ENCODE assay signal across 8 cellular contexts in the genomic region with DNA sequence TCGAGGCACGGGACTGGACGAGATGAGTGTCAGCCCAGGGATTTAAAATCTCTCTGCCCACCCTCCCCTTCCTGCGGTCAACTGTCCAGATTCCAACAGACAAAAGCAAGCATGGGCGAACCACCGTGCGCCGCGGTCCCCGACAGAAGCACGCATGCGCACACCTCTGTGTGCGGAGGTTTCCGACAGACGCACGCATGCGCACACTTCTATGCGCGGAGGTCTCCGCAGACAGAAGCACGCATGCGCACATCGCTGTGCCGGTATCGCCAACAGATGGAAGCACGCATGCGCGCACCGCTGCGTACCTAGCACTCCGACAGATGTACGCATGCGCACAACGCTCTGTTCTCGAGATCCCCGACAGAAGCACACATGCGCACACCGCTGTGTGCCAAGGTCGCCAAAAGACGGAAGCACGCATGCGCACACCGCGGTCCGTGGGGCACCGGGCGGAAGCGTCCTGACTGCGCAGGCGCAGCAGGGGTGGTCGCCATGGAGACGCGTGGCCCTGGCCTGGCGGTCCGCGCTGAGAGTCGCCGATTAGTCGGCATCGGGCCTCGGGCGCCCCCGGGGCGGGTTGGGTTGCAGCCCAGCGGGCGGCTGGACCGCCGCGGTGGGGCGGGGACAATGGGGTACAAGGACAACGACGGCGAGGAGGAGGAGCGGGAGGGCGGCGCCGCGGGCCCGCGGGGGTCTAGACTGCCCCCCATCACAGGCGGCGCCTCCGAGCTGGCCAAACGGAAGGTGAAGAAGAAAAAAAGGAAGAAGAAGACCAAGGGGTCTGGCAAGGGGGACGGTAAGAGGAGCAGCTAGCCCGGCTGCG. TPM values are rescaled to one million over a fixed set of nuclear protein-coding genes. Genes with fewer than 3 reads are reported as not detected.
DNase-seq lines count a peak whose midpoint lies in the region; ATAC-seq, FAIRE-seq and TF ChIP-seq lines count a peak whose summit lies in the region.

No MANE protein-coding gene starts in this region.

- no peaks in the 10 kb centered on the region for H3K9me3 ChIP-seq in adrenal gland (replicated peaks in 1 of 3)
- H3K9me3 ChIP-seq in parathyroid adenoma (ENCODE audit: control insufficient read depth, low read length) = no peaks in the 10 kb centered on the region
- H3K9me3 ChIP-seq in tibial nerve = no peaks in the 10 kb centered on the region

- H3K4me1 ChIP-seq in adrenal gland (replicated peaks in 1 of 2) = peaks cover 24 to 26% of the 10 kb centered on the region in 2 donors
- H3K4me1 ChIP-seq in parathyroid adenoma = peaks cover 3% of the 10 kb centered on the region
- H3K4me1 ChIP-seq in tibial nerve = peaks cover 0 to 25% (median 4%) of the 10 kb centered on the region in 4 donors

- peak; percentile 57; the same call in 1 of the 2 replicates for TF ChIP-seq POLR2A in GM12891 (IDR thresholded peaks at IDR 0.05; ENCODE audit: low read depth, low read length)
- peak in 1 of 2 donors; percentile 69 for TF ChIP-seq POLR2A in adrenal gland (IDR thresholded peaks at IDR 0.05)
- TF ChIP-seq POLR2A in tibial nerve (IDR thresholded peaks at IDR 0.05) = peak in 1 of 2 donors; percentile 45

- peak; percentile 95 for ATAC-seq in HG02798 (IDR thresholded peaks at IDR 0.05; ENCODE audit: poor library complexity, unreplicated experiment)

- H2AFZ ChIP-seq in parathyroid adenoma = peak overlapping the region; percentile 99

- H3K9ac ChIP-seq in parathyroid adenoma = peak overlapping the region; percentile 80

- no peaks in the 10 kb centered on the region for H3K27me3 ChIP-seq in adrenal gland
- H3K27me3 ChIP-seq in parathyroid adenoma (ENCODE audit: control insufficient read depth, insufficient read depth, low read length) = no peaks in the 10 kb centered on the region
- no peaks in the 10 kb centered on the region for H3K27me3 ChIP-seq in tibial nerve

- peak; percentile 77 to 82 for TF ChIP-seq EP300 in tibial nerve (IDR thresholded peaks at IDR 0.05)

- H3K4me3 ChIP-seq in adrenal gland = peak overlapping the region; percentile 55 to 79 (median 76)
- H3K4me3 ChIP-seq in parathyroid adenoma (ENCODE audit: low read depth, low read length) = peak overlapping the region; percentile 83
- peak overlapping the region; percentile 69 to 98 (median 90) for H3K4me3 ChIP-seq in tibial nerve

- H3K79me2 ChIP-seq in parathyroid adenoma = no peaks in the 10 kb centered on the region

- H3K36me3 ChIP-seq in adrenal gland (replicated peaks in 1 of 2) = peaks cover 0 to 7% of the 10 kb centered on the region in 2 donors
- H3K36me3 ChIP-seq in parathyroid adenoma (ENCODE audit: control insufficient read depth, insufficient read depth, low read length) = no peaks in the 10 kb centered on the region
- peaks cover 0 to 20% (median 0%) of the 10 kb centered on the region in 3 donors for H3K36me3 ChIP-seq in tibial nerve

- H3K27ac ChIP-seq in adrenal gland (peak overlapping the region in 4 of 5 donors; percentile 15 to 81 (median 76)), parathyroid adenoma (peak overlapping the region; percentile 75), tibial nerve (peak overlapping the region; percentile 26 to 83 (median 72))

- no peak for TF ChIP-seq CTCF in adrenal gland (IDR thresholded peaks at IDR 0.05)
- no peak for TF ChIP-seq CTCF in parathyroid adenoma (IDR thresholded peaks at IDR 0.05)
- no peak for TF ChIP-seq CTCF in tibial nerve (IDR thresholded peaks at IDR 0.05)

- WGBS in adrenal gland, 4 donors = 1 to 2% (median 1%) methylated on average over 34 to 87 of the region's 87 CpGs
- 1 to 8% methylated on average over 55 to 68 of the region's 87 CpGs for WGBS in tibial nerve, 2 donors

- H3K4me2 ChIP-seq in parathyroid adenoma (ENCODE audit: low read length) = peak overlapping the region; percentile 87

- intact Hi-C loops in adrenal gland (cut with DNase I) = loop anchor here in 1 of 2 donors (5.0 kb wide), 1 partner anchor 287 kb away; no protein-coding TSS in a partner anchor
- intact Hi-C loops in cardiac septum (cut with DNase I) = no loop called here

- FAIRE-seq in GM12891 (lab: Jason Lieb, UNC) = peak; percentile 100

- DNase-seq in GM12891 (ENCODE audit: insufficient read length, low spot score) = peak; percentile 88
- peak; percentile 98 for DNase-seq in NCI-H1436 (lab: John Stamatoyannopoulos, UW)
- peak; percentile 96 for DNase-seq in SW480 (ENCODE audit: low spot score)
- DNase-seq in adrenal gland = peak; percentile 98 to 100 (median 100)
- DNase-seq in cardiac septum (ENCODE audit: low spot score) = peak; percentile 99
- DNase-seq in tibial nerve (ENCODE audit: low spot score in 2 of 2) = peak; percentile 99 to 100

TF ChIP-seq in GM12891, 5 proteins besides CTCF, POLR2A, EP300 and RAD21:
- TF ChIP-seq POU2F2 (IDR thresholded peaks at IDR 0.05; ENCODE audit: low read depth, low read length) (no peak), PAX5 (IDR thresholded peaks at IDR 0.05; ENCODE audit: insufficient read depth, low read length, severe bottlenecking) (no peak), POLR2AphosphoS5 (IDR thresholded peaks at IDR 0.05; ENCODE audit: low read depth, low read length) (peak; percentile 30; the same call in 1 of the 2 replicates)

RNA-seq across cellular contexts. Expression of a gene that starts 35.7 kb away (rescaled TPM):
- polyA plus RNA-seq in GM12891 (2012; ENCODE audit: low read depth, missing spikeins) = 2.6 TPM
- 10 to 100 TPM in 7 of 8 donors, 1 to 10 TPM in 1; 5.4 to 18.0 (median 12.3) TPM for total RNA-seq in adrenal gland
- polyA plus RNA-seq in adrenal gland = 10 to 100 TPM in 2 of 3 donors, 1 to 10 TPM in 1; 6.9 to 15.0 (median 10.1) TPM
- 9.0 TPM for total RNA-seq in cardiac septum
- total RNA-seq in tibial nerve = 10 to 100 TPM in 2 of 4 donors, 1 to 10 TPM in 2; 5.0 to 14.3 (median 9.0) TPM

RNA-seq across cellular contexts. Expression of a gene that starts 57.5 kb away (rescaled TPM):
- 0.30 TPM for polyA plus RNA-seq in GM12891 (2012; ENCODE audit: low read depth, missing spikeins)
- 10 to 100 TPM; 23.5 to 79.2 (median 40.7) TPM for total RNA-seq in adrenal gland
- 10 to 100 TPM in 1 of 3 donors, 1 to 10 TPM in 2; 7.7 to 19.9 (median 9.3) TPM for polyA plus RNA-seq in adrenal gland
- 5.5 TPM for total RNA-seq in cardiac septum
- total RNA-seq in tibial nerve = 10 to 100 TPM in 3 of 4 donors, 1 to 10 TPM in 1; 9.6 to 62.4 (median 41.9) TPM

Comparison
In these comparisons a context has a peak if more than half of its experiments do, and no peak if none do; other contexts are left out.
1. Peak in every context shown above with its lines: DNase-seq, ATAC-seq, H3K4me3 ChIP-seq and H3K27ac ChIP-seq.